ENCODE assay signal across 9 cellular contexts in the genomic region with DNA sequence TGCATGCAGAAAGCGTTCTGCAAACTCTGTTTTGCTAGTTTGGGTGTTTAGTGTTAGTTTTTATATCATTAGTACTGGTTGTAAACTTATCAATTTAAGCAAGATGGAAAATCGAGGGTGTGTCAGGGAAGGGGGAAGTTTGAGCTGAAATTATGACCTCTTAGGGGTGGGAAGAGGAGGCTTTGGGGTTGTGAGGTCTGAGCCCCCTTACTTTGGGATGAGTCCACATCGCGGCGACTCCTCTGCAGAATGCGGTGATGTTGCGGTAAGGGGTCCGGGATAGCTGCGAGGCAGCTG. TPM values are rescaled to one million over a fixed set of nuclear protein-coding genes. Genes with fewer than 3 reads are reported as not detected.
A peak's percentile ranks its signal among the peaks of the same experiment; 100 is the strongest.
DNase-seq lines count a peak whose midpoint lies in the region; ATAC-seq and TF ChIP-seq lines count a peak whose summit lies in the region.
"Had no signal": no experiment of that assay in that cellular context is flagged by ENCODE, and none has a peak within 500 bp of the region (broad histone marks: within the 10 kb centered on the region; RNA-seq: fewer than 3 reads in every experiment).

No MANE protein-coding gene starts in this region.

- peak overlapping the region; percentile 8; the same call in 1 of the 2 replicates for H3K4me3 ChIP-seq in WERI-Rb-1 (ENCODE audit: low read depth, low read length)
- peak overlapping the region; percentile 33 for H3K4me3 ChIP-seq in iPS-15b (ENCODE audit: low read depth, low read length)
- peak overlapping the region; percentile 100 for H3K4me3 ChIP-seq in thoracic aorta

- H3K36me3 ChIP-seq in WERI-Rb-1, result peaks cover 8% of the 10 kb centered on the region
- H3K36me3 ChIP-seq in iPS-15b (ENCODE audit: control insufficient read depth, insufficient read depth, low read length), result peaks cover 5% of the 10 kb centered on the region
- H3K36me3 ChIP-seq in thoracic aorta, result peaks cover 2% of the 10 kb centered on the region
- H3K36me3 ChIP-seq: brain microvascular endothelial cell had no signal

- H3K4me1 ChIP-seq in iPS-15b (ENCODE audit: control insufficient read depth, insufficient read depth, low read length) (peaks cover 6% of the 10 kb centered on the region), thoracic aorta (ENCODE audit: control insufficient read depth in 1 of 2, low read depth in 2 of 2) (peaks cover 11 to 18% of the 10 kb centered on the region in 2 donors)

- H3K9me3 Mint-ChIP-seq in activated T-cell treated with anti-CD3 and anti-CD28 coated beads, Interleukin-2, amount 50 U/mL, for 4 hours, result no peaks in the 10 kb centered on the region

- H3K9ac ChIP-seq in iPS-15b (ENCODE audit: low read depth, low read length), result no peak overlapping the region

- peaks cover 15% of the 10 kb centered on the region for H3K4me1 Mint-ChIP-seq in activated T-cell treated with anti-CD3 and anti-CD28 coated beads, Interleukin-2, amount 50 U/mL, for 4 hours (ENCODE audit: low read depth)

- no peak for DNase-seq in activated T-cell treated with anti-CD3 and anti-CD28 coated beads, Interleukin-2, amount 50 U/mL, for 4 hours
- no peak for DNase-seq in activated T-cell treated with anti-CD3 and anti-CD28 coated beads, Interleukin-2, amount 50 U/mL, for 48 hours
- no peak for DNase-seq in WERI-Rb-1
- no peak for DNase-seq in thoracic aorta (ENCODE audit: low spot score)
- DNase-seq in NCI-H146 (lab: John Stamatoyannopoulos, UW), result no peak
- no peak for DNase-seq in putamen (ENCODE audit: low spot score)

- H3K27ac ChIP-seq in WERI-Rb-1 (no peak overlapping the region), thoracic aorta (no peak overlapping the region)

- H3K27me3 Mint-ChIP-seq in activated T-cell treated with anti-CD3 and anti-CD28 coated beads, Interleukin-2, amount 50 U/mL, for 4 hours (ENCODE audit: low read depth), result peaks cover 2% of the 10 kb centered on the region

- H3K27me3 ChIP-seq in WERI-Rb-1 (ENCODE audit: insufficient read depth, low read depth, severe bottlenecking), result no peaks in the 10 kb centered on the region
- H3K27me3 ChIP-seq in iPS-15b (ENCODE audit: control insufficient read depth, insufficient read depth, low read length), result no peaks in the 10 kb centered on the region
- no peaks in the 10 kb centered on the region for H3K27me3 ChIP-seq in thoracic aorta (replicated peaks; ENCODE audit: insufficient read depth)
- H3K27me3 ChIP-seq: brain microvascular endothelial cell had no signal

- peaks cover 2% of the 10 kb centered on the region for H3K36me3 Mint-ChIP-seq in activated T-cell treated with anti-CD3 and anti-CD28 coated beads, Interleukin-2, amount 50 U/mL, for 4 hours (ENCODE audit: insufficient read depth)

- H3K9me3 ChIP-seq in WERI-Rb-1 (ENCODE audit: severe bottlenecking) (no peaks in the 10 kb centered on the region), iPS-15b (ENCODE audit: control insufficient read depth, insufficient read depth, low read length) (no peaks in the 10 kb centered on the region), thoracic aorta (no peaks in the 10 kb centered on the region)

- TF ChIP-seq CTCF in WERI-Rb-1 (IDR thresholded peaks at IDR 0.05; ENCODE audit: low read depth, low read length) (no peak), thoracic aorta (IDR thresholded peaks at IDR 0.05) (no peak)

- H3K4me3 Mint-ChIP-seq in activated T-cell treated with anti-CD3 and anti-CD28 coated beads, Interleukin-2, amount 50 U/mL, for 4 hours, result peak overlapping the region; percentile 86

- no peak for ATAC-seq in activated T-cell treated with anti-CD3 and anti-CD28 coated beads, Interleukin-2, amount 50 U/mL, for 4 hours
- ATAC-seq in thoracic aorta (ENCODE audit: insufficient number of reproducible peaks, low FRiP score, low read depth) (no peak), HG03108 (IDR thresholded peaks at IDR 0.05; ENCODE audit: unreplicated experiment) (no peak)

RNA-seq across cellular contexts. Expression of gene NDUFS7, which starts 0.7 kb away (rescaled TPM):
- total RNA-seq in activated T-cell treated with anti-CD3 and anti-CD28 coated beads, Interleukin-2, amount 50 U/mL, for 4 hours, result 100 to 1,000 TPM; 124 to 142 (median 137) TPM
- total RNA-seq in thoracic aorta, result 100 to 1,000 TPM in 1 of 2 donors, 10 to 100 TPM in 1; 83.3 to 110 TPM

RNA-seq across cellular contexts. Expression of gene GAMT, which starts 18.4 kb away (rescaled TPM):
- total RNA-seq in activated T-cell treated with anti-CD3 and anti-CD28 coated beads, Interleukin-2, amount 50 U/mL, for 4 hours, result 10 to 100 TPM; 16.0 to 25.9 (median 23.1) TPM
- 10 to 100 TPM; 27.6 to 55.1 TPM for total RNA-seq in thoracic aorta

RNA-seq across cellular contexts. Expression of gene DAZAP1, which starts 24.4 kb away (rescaled TPM):
- 100 to 1,000 TPM; 296 to 322 (median 303) TPM for total RNA-seq in activated T-cell treated with anti-CD3 and anti-CD28 coated beads, Interleukin-2, amount 50 U/mL, for 4 hours
- 10 to 100 TPM; 34.9 to 76.9 TPM for total RNA-seq in thoracic aorta

RNA-seq across cellular contexts. Expression of gene RPS15, which starts 55.2 kb away (rescaled TPM):
- 1,000 to 10,000 TPM; 2,317 to 2,484 (median 2,379) TPM for total RNA-seq in activated T-cell treated with anti-CD3 and anti-CD28 coated beads, Interleukin-2, amount 50 U/mL, for 4 hours
- 1,000 to 10,000 TPM; 1,512 to 2,119 TPM for total RNA-seq in thoracic aorta

Comparison
In these comparisons a context has a peak if more than half of its experiments do, and no peak if none do; other contexts are left out.
1. H3K4me3 ChIP-seq: peak in every context shown above with its lines; median percentile 100 in thoracic aorta; 33 in iPS-15b; 8 in WERI-Rb-1.